ENCODE assay signal across 2 cellular contexts in the genomic region with DNA sequence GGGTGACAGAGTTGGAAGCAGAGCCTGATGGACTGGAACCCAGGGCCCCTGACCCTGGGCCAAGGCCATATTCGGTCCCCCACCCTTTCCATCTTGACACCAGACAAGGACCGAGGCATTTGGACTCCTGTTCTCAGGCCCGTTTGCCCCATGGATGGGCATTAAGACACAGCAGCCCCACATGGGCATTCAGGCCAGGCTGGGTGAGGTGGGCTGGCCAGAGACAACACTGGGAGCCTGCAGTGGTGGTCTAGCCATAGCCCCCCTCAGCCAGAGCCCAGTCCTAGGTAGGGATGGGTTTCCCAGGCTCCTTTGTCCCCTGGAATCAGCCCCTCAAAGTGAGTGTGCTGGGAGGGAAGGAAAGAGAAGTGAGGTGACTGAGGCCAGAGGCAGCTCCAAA.
TF ChIP-seq lines count a peak whose summit lies in the region.

No MANE protein-coding gene starts in this region.

TF ChIP-seq in HCT116, 20 proteins besides CTCF, POLR2A, EP300 and RAD21:
- TF ChIP-seq YY1 (IDR thresholded peaks at IDR 0.05; ENCODE audit: extremely low read depth, insufficient replicate concordance, low read depth, low read length) (no peak), TCF7L2 (IDR thresholded peaks at IDR 0.05; ENCODE audit: borderline replicate concordance, extremely low read depth, insufficient read depth, insufficient read length) (no peak), JUND (IDR thresholded peaks at IDR 0.05) (no peak), ELF1 (IDR thresholded peaks at IDR 0.05; ENCODE audit: borderline replicate concordance, low read depth) (no peak), CEBPB (IDR thresholded peaks at IDR 0.05; ENCODE audit: low read depth) (no peak), ZFX (IDR thresholded peaks at IDR 0.05) (no peak), SIN3A (IDR thresholded peaks at IDR 0.05; ENCODE audit: low read depth) (no peak), EGR1 (IDR thresholded peaks at IDR 0.05; ENCODE audit: low read depth) (no peak), MAX (IDR thresholded peaks at IDR 0.05) (no peak), ZNF274 (IDR thresholded peaks at IDR 0.05; ENCODE audit: low read depth, low read length) (no peak), POLR2AphosphoS5 (IDR thresholded peaks at IDR 0.05; ENCODE audit: low read depth, low read length) (no peak), SP1 (IDR thresholded peaks at IDR 0.05; ENCODE audit: low read depth) (no peak), CBX3 (IDR thresholded peaks at IDR 0.05; ENCODE audit: low read depth) (no peak), EZH2phosphoT487 (IDR thresholded peaks at IDR 0.05; ENCODE audit: borderline replicate concordance) (no peak), EZH2 (IDR thresholded peaks at IDR 0.05) (no peak)
- TF ChIP-seq, protein P1, sequence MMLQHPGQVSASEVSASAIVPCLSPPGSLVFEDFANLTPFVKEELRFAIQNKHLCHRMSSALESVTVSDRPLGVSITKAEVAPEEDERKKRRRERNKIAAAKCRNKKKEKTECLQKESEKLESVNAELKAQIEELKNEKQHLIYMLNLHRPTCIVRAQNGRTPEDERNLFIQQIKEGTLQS (IDR thresholded peaks at IDR 0.05): no peak
- TF ChIP-seq, protein P2, sequence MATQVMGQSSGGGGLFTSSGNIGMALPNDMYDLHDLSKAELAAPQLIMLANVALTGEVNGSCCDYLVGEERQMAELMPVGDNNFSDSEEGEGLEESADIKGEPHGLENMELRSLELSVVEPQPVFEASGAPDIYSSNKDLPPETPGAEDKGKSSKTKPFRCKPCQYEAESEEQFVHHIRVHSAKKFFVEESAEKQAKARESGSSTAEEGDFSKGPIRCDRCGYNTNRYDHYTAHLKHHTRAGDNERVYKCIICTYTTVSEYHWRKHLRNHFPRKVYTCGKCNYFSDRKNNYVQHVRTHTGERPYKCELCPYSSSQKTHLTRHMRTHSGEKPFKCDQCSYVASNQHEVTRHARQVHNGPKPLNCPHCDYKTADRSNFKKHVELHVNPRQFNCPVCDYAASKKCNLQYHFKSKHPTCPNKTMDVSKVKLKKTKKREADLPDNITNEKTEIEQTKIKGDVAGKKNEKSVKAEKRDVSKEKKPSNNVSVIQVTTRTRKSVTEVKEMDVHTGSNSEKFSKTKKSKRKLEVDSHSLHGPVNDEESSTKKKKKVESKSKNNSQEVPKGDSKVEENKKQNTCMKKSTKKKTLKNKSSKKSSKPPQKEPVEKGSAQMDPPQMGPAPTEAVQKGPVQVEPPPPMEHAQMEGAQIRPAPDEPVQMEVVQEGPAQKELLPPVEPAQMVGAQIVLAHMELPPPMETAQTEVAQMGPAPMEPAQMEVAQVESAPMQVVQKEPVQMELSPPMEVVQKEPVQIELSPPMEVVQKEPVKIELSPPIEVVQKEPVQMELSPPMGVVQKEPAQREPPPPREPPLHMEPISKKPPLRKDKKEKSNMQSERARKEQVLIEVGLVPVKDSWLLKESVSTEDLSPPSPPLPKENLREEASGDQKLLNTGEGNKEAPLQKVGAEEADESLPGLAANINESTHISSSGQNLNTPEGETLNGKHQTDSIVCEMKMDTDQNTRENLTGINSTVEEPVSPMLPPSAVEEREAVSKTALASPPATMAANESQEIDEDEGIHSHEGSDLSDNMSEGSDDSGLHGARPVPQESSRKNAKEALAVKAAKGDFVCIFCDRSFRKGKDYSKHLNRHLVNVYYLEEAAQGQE (IDR thresholded peaks at IDR 0.05; ENCODE audit: low read depth): no peak

TF ChIP-seq in liver, 16 proteins besides CTCF, POLR2A, EP300 and RAD21:
- TF ChIP-seq FOXA1 (IDR thresholded peaks at IDR 0.05) (no peak), GABPA (IDR thresholded peaks at IDR 0.05 in 1 of 2, conservative IDR thresholded peaks at IDR 0.05 in 1 of 2) (no peak), FOXA2 (IDR thresholded peaks at IDR 0.05) (no peak)
- TF ChIP-seq, protein P1 (IDR thresholded peaks at IDR 0.05): no peak
TF ChIP-seq in liver: peak in this region for 0.
